ENCODE assay signal across 12 cellular contexts in the genomic region with DNA sequence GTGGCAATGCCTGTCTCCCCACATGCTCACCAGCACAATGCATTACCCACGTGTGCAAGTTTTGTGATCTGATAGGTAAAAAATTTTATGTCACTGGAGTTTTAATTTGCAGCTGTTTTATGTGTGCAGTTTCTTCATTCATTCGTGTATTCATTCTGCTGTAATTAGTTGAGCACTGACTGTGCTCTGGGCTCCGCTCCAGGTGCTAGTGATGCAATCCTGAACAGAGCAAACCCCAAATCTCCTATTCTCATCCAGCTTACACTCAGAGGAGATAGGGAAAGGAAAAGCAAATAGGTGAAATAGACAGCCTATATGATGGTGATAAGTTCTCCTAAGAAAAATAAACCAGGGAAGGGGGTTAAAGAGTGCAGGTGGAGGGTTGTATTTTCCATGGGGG.
"Had no signal": no experiment of that assay in that cellular context is flagged by ENCODE, and none has a peak within 500 bp of the region (broad histone marks: within the 10 kb centered on the region; RNA-seq: fewer than 3 reads in every experiment).

No MANE protein-coding gene starts in this region.

- ATAC-seq: heart right ventricle, natural killer cell had no signal

- DNase-seq: colonic mucosa; effector CD4-positive, alpha-beta T cell; endodermal cell; erythroblast; heart right ventricle; kidney glomerular epithelial cell; natural killer cell; ovary; stimulated activated CD4-positive, alpha-beta T cell treated with anti-CD3 and anti-CD28 coated beads, Interleukin-2, amount 100 ng/mL, for 48 hours; stimulated activated naive CD4-positive, alpha-beta T cell treated with Interleukin-2 at 50 U/mL for 16 hours had no signal

- H3K4me2 ChIP-seq: smooth muscle cell had no signal

- H3K36me3 ChIP-seq: colonic mucosa, heart right ventricle, ovary, right atrium auricular region had no signal

- H3K27me3 ChIP-seq: colonic mucosa, heart right ventricle, ovary, right atrium auricular region had no signal

- H3K9me3 ChIP-seq: colonic mucosa, ovary had no signal

- H3K4me3 ChIP-seq: colonic mucosa, heart right ventricle, ovary, right atrium auricular region, smooth muscle cell had no signal

- H3K4me1 ChIP-seq: colonic mucosa, right atrium auricular region had no signal

- H3K27ac ChIP-seq: colonic mucosa, heart right ventricle, ovary, right atrium auricular region had no signal
